In genomic region chr11:114052160-114052559, GRCh38 we compare ENCODE assay signal across 27 cellular contexts. TPM values are rescaled to one million over a fixed set of nuclear protein-coding genes. Genes with fewer than 3 reads are reported as not detected.
DNase-seq lines count a peak whose midpoint lies in the region; ATAC-seq and TF ChIP-seq lines count a peak whose summit lies in the region.
"Had no signal": no experiment of that assay in that cellular context is flagged by ENCODE, and none has a peak within 500 bp of the region (broad histone marks: within the 10 kb centered on the region; RNA-seq: fewer than 3 reads in every experiment).

No MANE protein-coding gene starts in this region.

- H3K27ac ChIP-seq in colonic mucosa (no peak overlapping the region), foreskin keratinocyte (no peak overlapping the region), vagina (peak overlapping the region; percentile 20), brain microvascular endothelial cell (no peak overlapping the region), caudate nucleus (ENCODE audit: low read depth, low read length) (no peak overlapping the region)
- H3K27ac ChIP-seq: GM23248, SJSA1 had no signal

- intact Hi-C loops in colonic mucosa (cut with DNase I) = no loop called here
- intact Hi-C loops in vagina (cut with DNase I) = no loop called here

- TF ChIP-seq POLR2A in vagina (IDR thresholded peaks at IDR 0.05) = no peak

- H3K9ac ChIP-seq in colonic mucosa (ENCODE audit: low read depth in 2 of 2, low read length in 2 of 2) = no peak overlapping the region
- H3K9ac ChIP-seq: GM23248 had no signal

- peaks cover 34% of the 10 kb centered on the region for H3K4me1 Mint-ChIP-seq in neural crest cell
- H3K4me1 Mint-ChIP-seq: CD4-positive, alpha-beta memory T cell had no signal

- no peaks in the 10 kb centered on the region for H3K9me3 Mint-ChIP-seq in neural crest cell
- H3K9me3 Mint-ChIP-seq: CD4-positive, alpha-beta memory T cell; H9 had no signal

- H3K27me3 Mint-ChIP-seq in neural crest cell (ENCODE audit: low read depth) = peaks cover 7% of the 10 kb centered on the region

- no peak for TF ChIP-seq CTCF in colonic mucosa (IDR thresholded peaks at IDR 0.05)
- no peak for TF ChIP-seq CTCF in foreskin keratinocyte (conservative IDR thresholded peaks at IDR 0.05)
- TF ChIP-seq CTCF in neural crest cell (conservative IDR thresholded peaks at IDR 0.05) = no peak
- no peak for TF ChIP-seq CTCF in vagina (IDR thresholded peaks at IDR 0.05)
- TF ChIP-seq CTCF in brain microvascular endothelial cell (IDR thresholded peaks at IDR 0.05; ENCODE audit: low read depth, low read length, missing control alignments) = no peak

- no peak overlapping the region for H3K4me3 Mint-ChIP-seq in neural crest cell
- H3K4me3 Mint-ChIP-seq: CD4-positive, alpha-beta memory T cell; H9 had no signal

- H3K4me1 ChIP-seq in colonic mucosa (peaks cover 3% of the 10 kb centered on the region), foreskin keratinocyte (peaks cover 7% of the 10 kb centered on the region), vagina (no peaks in the 10 kb centered on the region)
- H3K4me1 ChIP-seq: SJSA1 had no signal

- no peaks in the 10 kb centered on the region for H3K36me3 Mint-ChIP-seq in neural crest cell (ENCODE audit: low read depth)
- H3K36me3 Mint-ChIP-seq: CD4-positive, alpha-beta memory T cell had no signal

- H3K27ac Mint-ChIP-seq in neural crest cell (ENCODE audit: unreplicated experiment) = peak overlapping the region; percentile 40
- H3K27ac Mint-ChIP-seq: CD4-positive, alpha-beta memory T cell; H9 had no signal

- H3K27me3 ChIP-seq in colonic mucosa (no peaks in the 10 kb centered on the region), foreskin keratinocyte (peaks cover 22% of the 10 kb centered on the region), vagina (no peaks in the 10 kb centered on the region), brain microvascular endothelial cell (replicated peaks) (peaks cover 12% of the 10 kb centered on the region)
- H3K27me3 ChIP-seq: SJSA1 had no signal

- no peaks in the 10 kb centered on the region for H3K9me3 ChIP-seq in colonic mucosa
- H3K9me3 ChIP-seq in vagina = no peaks in the 10 kb centered on the region
- H3K9me3 ChIP-seq: SJSA1 had no signal

- H3K4me3 ChIP-seq in colonic mucosa = no peak overlapping the region
- H3K4me3 ChIP-seq in vagina = no peak overlapping the region
- no peak overlapping the region for H3K4me3 ChIP-seq in brain microvascular endothelial cell (ENCODE audit: low read depth, low read length)
- H3K4me3 ChIP-seq: GM23248, SJSA1 had no signal

- in situ Hi-C loops in brain microvascular endothelial cell (cut with HindIII; ENCODE audit: low pct_ligation_motif_present, low sequenced_read_pairs) = no loop called here

- H3K36me3 ChIP-seq in colonic mucosa (no peaks in the 10 kb centered on the region), vagina (no peaks in the 10 kb centered on the region), brain microvascular endothelial cell (replicated peaks) (no peaks in the 10 kb centered on the region)
- H3K36me3 ChIP-seq: SJSA1 had no signal

- DNase-seq in colonic mucosa (peak; percentile 72), foreskin keratinocyte (peak in 1 of 2 donors; percentile 51), neural crest cell (ENCODE audit: low read depth, low spot score) (no peak), vagina (ENCODE audit: extremely low spot score in 2 of 2) (no peak), brain microvascular endothelial cell (no peak), NCI-H2196 (lab: John Stamatoyannopoulos, UW; ENCODE audit: unreplicated experiment) (no peak), caudate nucleus (lab: John Stamatoyannopoulos, UW) (no peak)
- DNase-seq: C1 segment of cervical spinal cord; CD4-positive, alpha-beta memory T cell; COR-L47; DMS79; GM23248; H9; Karpas-422; NCI-H1092 treated with DMSO at 0.1 percent for 48 hours; NCI-H1436; NCI-H187; NCI-H2081 treated with DMSO at 0.1 percent for 48 hours; NCI-H2171 treated with DMSO at 0.1 percent for 48 hours; NCI-H446; NCI-H526; NCI-H82; NK-92 treated with Interleukin-12 subunit alpha and Interleukin-12 subunit beta, amount 100 ng/mL, for 24 hours; PC-3; Right ventricle myocardium superior had no signal

- peak; percentile 84 for ATAC-seq in foreskin keratinocyte
- ATAC-seq: PC-3 had no signal

RNA-seq across cellular contexts. Expression of gene ZBTB16, which starts 7.4 kb away (rescaled TPM):
- total RNA-seq in colonic mucosa (10 to 100 TPM in 1 of 2 donors, 1 to 10 TPM in 1; 2.0 to 13.7 TPM), foreskin keratinocyte (not detected in 2 replicates), neural crest cell (36.6 and 39.4 TPM in 2 replicates), vagina (243 TPM)
- not detected in 2 replicates for polyA plus RNA-seq in foreskin keratinocyte
- total RNA-seq: GM23248, H9, HT-29, PC-3, SJSA1 had no signal
- polyA plus RNA-seq: GM23248 had no signal
